Comparison of ENCODE assay signal across 9 cellular contexts in the genomic region with DNA sequence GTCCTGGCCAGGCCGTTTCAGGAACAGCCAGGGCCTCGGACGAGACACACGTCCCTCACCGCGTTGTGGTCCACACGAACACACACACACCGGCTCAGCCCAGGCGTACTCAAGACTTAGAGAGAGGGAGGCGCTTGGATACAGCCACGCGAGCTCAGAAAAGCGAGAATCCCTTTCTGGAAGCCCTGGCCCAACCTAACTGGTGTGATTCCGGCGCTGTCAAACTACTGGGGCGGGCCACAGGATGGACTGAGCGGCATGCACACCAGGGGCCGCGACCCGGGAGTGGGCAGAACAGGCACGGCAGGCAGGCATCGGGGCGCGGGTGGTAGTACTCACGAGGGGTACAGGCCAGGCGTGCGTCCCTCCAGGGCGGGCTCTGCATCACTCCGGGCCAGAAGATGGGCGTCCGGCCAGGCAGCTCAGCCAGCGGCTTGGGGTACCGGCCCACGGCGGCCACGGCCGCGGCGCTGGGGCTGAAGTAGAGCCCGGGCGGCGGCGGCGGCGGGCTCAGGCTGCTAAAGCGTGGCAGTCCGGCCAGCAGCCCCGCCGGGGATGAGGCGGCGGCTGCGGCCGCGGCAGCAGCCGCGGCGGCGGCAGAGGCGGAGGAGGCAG. TPM values are rescaled to one million over a fixed set of nuclear protein-coding genes. Genes with fewer than 3 reads are reported as not detected.
DNase-seq lines count a peak whose midpoint lies in the region; ATAC-seq and TF ChIP-seq lines count a peak whose summit lies in the region.
"Had no signal": no experiment of that assay in that cellular context is flagged by ENCODE, and none has a peak within 500 bp of the region (broad histone marks: within the 10 kb centered on the region; RNA-seq: fewer than 3 reads in every experiment).

No MANE protein-coding gene starts in this region.

- H3K27me3 Mint-ChIP-seq in chondrocyte (ENCODE audit: low read depth) (peaks cover 80% of the 10 kb centered on the region), natural killer cell (ENCODE audit: low read depth in 2 of 2) (peaks cover 72 to 76% of the 10 kb centered on the region in 2 donors), immature natural killer cell (ENCODE audit: low read depth in 3 of 3) (peaks cover 29 to 60% (median 56%) of the 10 kb centered on the region in 3 donors)

- H3K27ac ChIP-seq in HEK293 (ENCODE audit: extremely low read depth, low read depth, low read length): peak overlapping the region; percentile 54; the same call in 1 of the 2 replicates

- H3K9me3 Mint-ChIP-seq in chondrocyte (ENCODE audit: low read depth) (no peaks in the 10 kb centered on the region), natural killer cell (peaks cover 0 to 3% of the 10 kb centered on the region in 2 donors), immature natural killer cell (peaks cover 11 to 47% (median 29%) of the 10 kb centered on the region in 6 donors)

- ATAC-seq in natural killer cell (no peak), GM18867 (IDR thresholded peaks at IDR 0.05; ENCODE audit: unreplicated experiment) (no peak)

- H3K27ac Mint-ChIP-seq in chondrocyte (ENCODE audit: unreplicated experiment): no peak overlapping the region
- H3K27ac Mint-ChIP-seq in natural killer cell: no peak overlapping the region
- H3K27ac Mint-ChIP-seq in immature natural killer cell: no peak overlapping the region

- no peaks in the 10 kb centered on the region for H3K4me1 ChIP-seq in HEK293 (ENCODE audit: control insufficient read depth, insufficient read depth, low read length)

- H3K36me3 Mint-ChIP-seq in chondrocyte (ENCODE audit: low read depth) (peaks cover 7% of the 10 kb centered on the region), natural killer cell (peaks cover 13% of the 10 kb centered on the region), immature natural killer cell (peaks cover 0 to 7% (median 3%) of the 10 kb centered on the region in 3 donors)

- peaks cover 30% of the 10 kb centered on the region for H3K4me1 Mint-ChIP-seq in chondrocyte (ENCODE audit: low read depth)
- peaks cover 0 to 25% of the 10 kb centered on the region in 2 donors for H3K4me1 Mint-ChIP-seq in natural killer cell
- peaks cover 2 to 13% of the 10 kb centered on the region in 2 donors for H3K4me1 Mint-ChIP-seq in immature natural killer cell

- TF ChIP-seq CTCF in HEK293 (tag by site-specific recombination; IDR thresholded peaks at IDR 0.05) (no peak), chondrocyte (IDR thresholded peaks at IDR 0.05) (no peak), natural killer cell (IDR thresholded peaks at IDR 0.05) (no peak)

- CTCF ChIA-PET in HEK293 (lab: Yijun Ruan, JAX): interaction anchor here (0.7 kb wide), 1 partner anchor 856 kb away, joined by 6 read pairs; no protein-coding TSS in a partner anchor

- peak; percentile 26 for DNase-seq in AG20443 (ENCODE audit: low spot score)
- no peak for DNase-seq in chondrocyte (ENCODE audit: low spot score)
- no peak for DNase-seq in natural killer cell
- no peak for DNase-seq in anterior cingulate cortex (lab: John Stamatoyannopoulos, UW)
- DNase-seq in immature natural killer cell: no peak
- no peak for DNase-seq in NCI-H2107 treated with DMSO at 0.1 percent for 48 hours (lab: John Stamatoyannopoulos, UW; ENCODE audit: unreplicated experiment)
- DNase-seq: head of caudate nucleus had no signal

- intact Hi-C loops in natural killer cell (cut with micrococcal nuclease): no loop called here

- H3K36me3 ChIP-seq in HEK293 (ENCODE audit: control insufficient read depth in 2 of 2, insufficient read depth in 1 of 2, low read length in 2 of 2): peaks cover 0 to 42% of the 10 kb centered on the region in 2 experiments; a peak in 2 of 3 replicates

- no peaks in the 10 kb centered on the region for H3K9me3 ChIP-seq in HEK293 (ENCODE audit: control insufficient read depth, insufficient read depth, low read depth, low read length)

- POLR2A ChIA-PET in HEK293 (lab: Yijun Ruan, JAX): interaction anchor here (0.6 kb wide), 1 partner anchor 173 kb away, joined by 3 read pairs; no protein-coding TSS in a partner anchor

- peak overlapping the region; percentile 66 for H3K4me3 ChIP-seq in HEK293 (ENCODE audit: low read depth, low read length)

- peak overlapping the region; percentile 82 for H3K4me3 Mint-ChIP-seq in chondrocyte (ENCODE audit: unreplicated experiment)
- H3K4me3 Mint-ChIP-seq in natural killer cell: peak overlapping the region; percentile 37
- no peak overlapping the region for H3K4me3 Mint-ChIP-seq in immature natural killer cell

TF ChIP-seq in HEK293, 187 proteins besides CTCF, POLR2A, EP300 and RAD21:
- TF ChIP-seq ZNF548 (tag by site-specific recombination; IDR thresholded peaks at IDR 0.05) (no peak), ZNF341 (tag by site-specific recombination; IDR thresholded peaks at IDR 0.05; ENCODE audit: low read depth) (0 out of 2 replicates have a peak, but pooled peaks have one; percentile 44), ZNF621 (tag by site-specific recombination; IDR thresholded peaks at IDR 0.05) (no peak)

RNA-seq across cellular contexts. Expression of a gene that starts 1.8 kb away (rescaled TPM):
- 0.49 to 0.60 TPM in 2 of 3 replicates, not detected in the other for total RNA-seq in chondrocyte
- total RNA-seq in natural killer cell: not detected
- polyA plus RNA-seq in immature natural killer cell: not detected

Comparison
In these comparisons a context has a peak if more than half of its experiments do, and no peak if none do; other contexts are left out.
1. H3K4me3 Mint-ChIP-seq: peak in chondrocyte (single experiment) and natural killer cell (single experiment); none in immature natural killer cell (0 of 5).